ENCODE assay signal across 8 cellular contexts in the genomic region with DNA sequence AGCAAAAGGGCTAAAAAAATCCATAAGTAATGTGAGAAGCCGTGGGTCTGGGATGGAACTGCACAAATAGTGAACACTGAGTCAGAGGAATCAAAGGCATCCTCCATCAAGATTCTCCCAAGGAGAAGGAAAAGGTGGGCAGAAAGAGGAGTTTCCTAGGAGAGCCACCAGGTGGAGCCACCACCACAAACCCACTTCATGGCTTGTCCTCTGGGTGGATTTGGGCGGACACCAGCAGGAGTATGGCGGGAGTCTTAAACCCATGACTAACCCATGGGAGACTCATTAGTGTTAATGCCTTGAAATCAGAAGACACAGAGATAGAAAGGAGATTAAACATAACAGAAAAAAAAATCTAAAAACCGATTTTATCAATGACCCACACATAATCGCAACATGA.
DNase-seq lines count a peak whose midpoint lies in the region; ATAC-seq and TF ChIP-seq lines count a peak whose summit lies in the region.

No MANE protein-coding gene starts in this region.

- H3K27me3 Mint-ChIP-seq in mesothelial cell of epicardium (ENCODE audit: low read depth): no peaks in the 10 kb centered on the region

- no peak overlapping the region for H3K27ac ChIP-seq in tibial nerve

- peaks cover 2% of the 10 kb centered on the region for H3K36me3 Mint-ChIP-seq in mesothelial cell of epicardium

- TF ChIP-seq CTCF in mesothelial cell of epicardium (IDR thresholded peaks at IDR 0.05; ENCODE audit: unreplicated experiment): peak; percentile 73
- peak; percentile 37 to 66 (median 57) for TF ChIP-seq CTCF in tibial nerve (IDR thresholded peaks at IDR 0.05)

- TF ChIP-seq EP300 in tibial nerve (IDR thresholded peaks at IDR 0.05): peak in 1 of 2 donors; percentile 28

- H3K4me1 Mint-ChIP-seq in mesothelial cell of epicardium: peaks cover 29% of the 10 kb centered on the region

- no peaks in the 10 kb centered on the region for H3K9me3 ChIP-seq in tibial nerve

- no peak for TF ChIP-seq POLR2A in tibial nerve (IDR thresholded peaks at IDR 0.05)

- H3K9me3 Mint-ChIP-seq in mesothelial cell of epicardium: peaks cover 10% of the 10 kb centered on the region

- H3K27ac Mint-ChIP-seq in mesothelial cell of epicardium: no peak overlapping the region

- no peak for ATAC-seq in HG03342 (IDR thresholded peaks at IDR 0.05; ENCODE audit: unreplicated experiment)

- no peaks in the 10 kb centered on the region for H3K36me3 ChIP-seq in tibial nerve

- 55 to 63% methylated on average over 5 of the region's 5 CpGs for WGBS in tibial nerve, 2 donors

- H3K4me3 Mint-ChIP-seq in mesothelial cell of epicardium: no peak overlapping the region

- peak; percentile 23 for DNase-seq in activated gamma-delta T cell treated with Interleukin-2 at 50 U/mL for 16 hours
- DNase-seq in activated gamma-delta T cell (lab: John Stamatoyannopoulos, UW): no peak
- peak; percentile 45 for DNase-seq in NCI-H1092 treated with DMSO at 0.1 percent for 48 hours (lab: John Stamatoyannopoulos, UW)
- DNase-seq in activated CD4-positive, CD25-positive, alpha-beta regulatory T cell treated with anti-CD3 and anti-CD28 coated beads, Interleukin-2, amount 50 U/mL, for 72 hours: peak; percentile 44
- peak; percentile 13 for DNase-seq in effector CD4-positive, alpha-beta T cell
- peak in 1 of 2 experiments; percentile 42 for DNase-seq in mesothelial cell of epicardium (ENCODE audit: low spot score in 2 of 2, unreplicated experiment in 2 of 2)
- DNase-seq in tibial nerve (ENCODE audit: low spot score in 2 of 2): peak; percentile 7 to 20

- H3K4me1 ChIP-seq in tibial nerve: peaks cover 0 to 7% (median 2%) of the 10 kb centered on the region in 4 donors

- peaks cover 0 to 6% of the 10 kb centered on the region in 2 donors for H3K27me3 ChIP-seq in tibial nerve

- no peak overlapping the region for H3K4me3 ChIP-seq in tibial nerve
